9 cellular contexts compared by ENCODE assay signal in genomic region chr6:138106665-138107077, GRCh38. TPM values are rescaled to one million over a fixed set of nuclear protein-coding genes. Genes with fewer than 3 reads are reported as not detected.
DNase-seq lines count a peak whose midpoint lies in the region; ATAC-seq and TF ChIP-seq lines count a peak whose summit lies in the region.
"Had no signal": no experiment of that assay in that cellular context is flagged by ENCODE, and none has a peak within 500 bp of the region (broad histone marks: within the 10 kb centered on the region; RNA-seq: fewer than 3 reads in every experiment).

No MANE protein-coding gene starts in this region.

- H3K27me3 Mint-ChIP-seq in activated T-helper 17 cell treated with anti-CD3 and anti-CD28 coated beads, Interleukin-2, amount 50 U/mL, for 72 hours: peaks cover 5% of the 10 kb centered on the region
- H3K27me3 Mint-ChIP-seq in stimulated activated naive B cell treated with anti-CD40 and anti-IgM and Interleukin-4, amounts not matched to agents 10 μg/mL and 1 μg/mL and 100 μg/mL, for 72 hours: peaks cover 49 to 65% of the 10 kb centered on the region in 2 donors

- TF ChIP-seq RAD21 in SK-N-SH (IDR thresholded peaks at IDR 0.05; ENCODE audit: low read length): no peak

- no peaks in the 10 kb centered on the region for H3K36me3 ChIP-seq in SK-N-SH (replicated peaks in 1 of 2; ENCODE audit: control insufficient read depth in 1 of 2, insufficient read depth in 2 of 2, low read length in 1 of 2)

- POLR2A ChIA-PET in SK-N-SH (lab: Yijun Ruan, JAX): no interaction called here

- no peak overlapping the region for H3K9ac ChIP-seq in SK-N-SH

- no peak for DNase-seq in SK-N-SH
- DNase-seq in stimulated activated naive B cell treated with anti-CD40 and anti-IgM and Interleukin-4, amounts not matched to agents 10 μg/mL and 1 μg/mL and 100 μg/mL, for 72 hours: no peak
- DNase-seq in NCI-H2029 treated with DMSO at 0.1 percent for 48 hours (lab: John Stamatoyannopoulos, UW): no peak
- DNase-seq: AML-193 had no signal

- no peaks in the 10 kb centered on the region for H3K9me3 Mint-ChIP-seq in activated T-helper 17 cell treated with anti-CD3 and anti-CD28 coated beads, Interleukin-2, amount 50 U/mL, for 72 hours
- no peaks in the 10 kb centered on the region for H3K9me3 Mint-ChIP-seq in stimulated activated naive B cell treated with anti-CD40 and anti-IgM and Interleukin-4, amounts not matched to agents 10 μg/mL and 1 μg/mL and 100 μg/mL, for 72 hours

- H4K20me1 ChIP-seq in SK-N-SH (ENCODE audit: insufficient read depth): no peaks in the 10 kb centered on the region

- peak overlapping the region; percentile 92 for H3K4me3 Mint-ChIP-seq in activated T-helper 17 cell treated with anti-CD3 and anti-CD28 coated beads, Interleukin-2, amount 50 U/mL, for 72 hours
- H3K4me3 Mint-ChIP-seq in stimulated activated naive B cell treated with anti-CD40 and anti-IgM and Interleukin-4, amounts not matched to agents 10 μg/mL and 1 μg/mL and 100 μg/mL, for 72 hours: peak overlapping the region; percentile 94 to 98

- H3K79me2 ChIP-seq in SK-N-SH (ENCODE audit: insufficient read depth): no peaks in the 10 kb centered on the region

- no peaks in the 10 kb centered on the region for H3K4me1 ChIP-seq in SK-N-SH (ENCODE audit: control insufficient read depth in 1 of 2, insufficient read depth in 2 of 2, low read depth in 1 of 2, low read length in 1 of 2)

- TF ChIP-seq CTCF in SK-N-SH (IDR thresholded peaks at IDR 0.05): no peak

- no peaks in the 10 kb centered on the region for H3K36me3 Mint-ChIP-seq in activated T-helper 17 cell treated with anti-CD3 and anti-CD28 coated beads, Interleukin-2, amount 50 U/mL, for 72 hours (ENCODE audit: low read depth)
- peaks cover 0 to 3% of the 10 kb centered on the region in 2 donors for H3K36me3 Mint-ChIP-seq in stimulated activated naive B cell treated with anti-CD40 and anti-IgM and Interleukin-4, amounts not matched to agents 10 μg/mL and 1 μg/mL and 100 μg/mL, for 72 hours

- peaks cover 4% of the 10 kb centered on the region for H3F3A ChIP-seq in SK-N-SH (replicated peaks; ENCODE audit: insufficient read depth)

- WGBS in SK-N-SH (ENCODE audit: low lambda C conversion rate): 6% methylated on average over 15 of the region's 17 CpGs

- H3K4me3 ChIP-seq in SK-N-SH (ENCODE audit: low read depth in 2 of 2, low read length in 1 of 2) (peak overlapping the region; percentile 27 to 50; a peak in 3 of 4 replicates), iPS-18c (ENCODE audit: insufficient read depth, low read depth, low read length) (peak overlapping the region; percentile 81)

- H3K27ac ChIP-seq in SK-N-SH (ENCODE audit: low read depth in 2 of 2, low read length in 1 of 2): no peak overlapping the region

- H3K27me3 ChIP-seq in SK-N-SH (ENCODE audit: insufficient read depth): peaks cover 40% of the 10 kb centered on the region

- 0 out of 2 replicates have a peak overlapping the region, but pooled peaks have one; percentile 70 for H2AFZ ChIP-seq in SK-N-SH (ENCODE audit: low read depth)

- no peak for TF ChIP-seq EP300 in SK-N-SH (IDR thresholded peaks at IDR 0.05; ENCODE audit: borderline replicate concordance in 1 of 2, low read depth in 1 of 2, low read length in 1 of 2)

- H3K4me1 Mint-ChIP-seq in activated T-helper 17 cell treated with anti-CD3 and anti-CD28 coated beads, Interleukin-2, amount 50 U/mL, for 72 hours: peaks cover 10% of the 10 kb centered on the region
- H3K4me1 Mint-ChIP-seq in stimulated activated naive B cell treated with anti-CD40 and anti-IgM and Interleukin-4, amounts not matched to agents 10 μg/mL and 1 μg/mL and 100 μg/mL, for 72 hours: peaks cover 11 to 16% of the 10 kb centered on the region in 2 donors

- H3K4me2 ChIP-seq in SK-N-SH: peak overlapping the region; percentile 71; the same call in 1 of the 2 replicates

- H3K9me2 ChIP-seq in SK-N-SH: no peaks in the 10 kb centered on the region

- CTCF ChIA-PET in SK-N-SH (lab: Yijun Ruan, JAX): interaction anchor here (1.0 to 3.9 kb wide), 3 partner anchors 9 to 414 kb away, joined by 3 to 33 read pairs (median 4); no protein-coding TSS in a partner anchor

- H3K27ac Mint-ChIP-seq in activated T-helper 17 cell treated with anti-CD3 and anti-CD28 coated beads, Interleukin-2, amount 50 U/mL, for 72 hours: peak overlapping the region; percentile 78
- H3K27ac Mint-ChIP-seq in stimulated activated naive B cell treated with anti-CD40 and anti-IgM and Interleukin-4, amounts not matched to agents 10 μg/mL and 1 μg/mL and 100 μg/mL, for 72 hours: peak overlapping the region; percentile 95

- H3K9me3 ChIP-seq in SK-N-SH: no peaks in the 10 kb centered on the region
- H3K9me3 ChIP-seq in iPS-18c (ENCODE audit: control insufficient read depth, insufficient read depth, low read length): no peaks in the 10 kb centered on the region

- no peak for ATAC-seq in SK-N-SH treated with all-trans-retinoic acid at 6 μM for 48 hours
- no peak for ATAC-seq in activated T-helper 17 cell treated with anti-CD3 and anti-CD28 coated beads, Interleukin-2, amount 50 U/mL, for 72 hours (replicated peaks)
- no peak for ATAC-seq in stimulated activated naive B cell treated with anti-CD40 and anti-IgM and Interleukin-4, amounts not matched to agents 10 μg/mL and 1 μg/mL and 100 μg/mL, for 72 hours (replicated peaks)
- no peak for ATAC-seq in GM21367 (IDR thresholded peaks at IDR 0.05; ENCODE audit: unreplicated experiment)
- ATAC-seq in GM21619 (IDR thresholded peaks at IDR 0.05; ENCODE audit: unreplicated experiment): no peak

TF ChIP-seq in SK-N-SH, 30 proteins besides CTCF, POLR2A, EP300 and RAD21 (continues in another document):
- TF ChIP-seq POLR2AphosphoS5 (IDR thresholded peaks at IDR 0.05; ENCODE audit: low read depth, low read length) (no peak), USF2 (IDR thresholded peaks at IDR 0.05; ENCODE audit: borderline replicate concordance, low read depth, low read length) (no peak), USF1 (IDR thresholded peaks at IDR 0.05; ENCODE audit: borderline replicate concordance, low read depth) (no peak), MAX (IDR thresholded peaks at IDR 0.05; ENCODE audit: low read depth) (no peak), MXI1 (IDR thresholded peaks at IDR 0.05; ENCODE audit: low read depth, low read length) (no peak)

TF ChIP-seq in SK-N-SH treated with all-trans-retinoic acid at 6 μM for 48 hours, 23 proteins besides CTCF, POLR2A, EP300 and RAD21 (continues in another document):
- no peak for TF ChIP-seq ESRRG (CRISPR knock-in tag; IDR thresholded peaks at IDR 0.05)
- no peak for TF ChIP-seq ZC3H10 (CRISPR knock-in tag; IDR thresholded peaks at IDR 0.05)
- no peak for TF ChIP-seq POU6F1 (CRISPR knock-in tag; IDR thresholded peaks at IDR 0.05; ENCODE audit: borderline replicate concordance, low read depth)
- no peak for TF ChIP-seq TSHZ2 (CRISPR knock-in tag; IDR thresholded peaks at IDR 0.05)
- no peak for TF ChIP-seq CSDC2 (CRISPR knock-in tag; IDR thresholded peaks at IDR 0.05)
- TF ChIP-seq ISL1 (CRISPR knock-in tag; IDR thresholded peaks at IDR 0.05): no peak

RNA-seq across cellular contexts. Expression of gene PERP, which starts 0.5 kb away (rescaled TPM):
- polyA plus RNA-seq in SK-N-SH (2012; rRNA removed): 0.02 TPM in 1 of 2 replicates, not detected in the other
- 0.01 TPM in 2 replicates for polyA plus RNA-seq in SK-N-SH (2012; cell fraction: cytosol; rRNA removed)
- polyA plus RNA-seq in SK-N-SH (2012; cell fraction: nucleus; rRNA removed): not detected in 2 replicates
- total RNA-seq in activated T-helper 17 cell treated with anti-CD3 and anti-CD28 coated beads, Interleukin-2, amount 50 U/mL, for 72 hours: 10 to 100 TPM; 14.1 to 22.5 TPM

RNA-seq across cellular contexts. Expression of gene ARFGEF3, which starts 55.1 kb away (rescaled TPM):
- polyA plus RNA-seq in SK-N-SH (2012; rRNA removed): not detected in 2 replicates
- under 0.01 TPM in 2 replicates for polyA plus RNA-seq in SK-N-SH (2012; cell fraction: cytosol; rRNA removed)
- polyA plus RNA-seq in SK-N-SH (2012; cell fraction: nucleus; rRNA removed): under 0.01 TPM in 1 of 2 replicates, not detected in the other
- total RNA-seq in activated T-helper 17 cell treated with anti-CD3 and anti-CD28 coated beads, Interleukin-2, amount 50 U/mL, for 72 hours: 1 to 10 TPM; 3.6 to 8.0 TPM
